Comparison of ENCODE assay signal across 1 cellular context in the genomic region with DNA sequence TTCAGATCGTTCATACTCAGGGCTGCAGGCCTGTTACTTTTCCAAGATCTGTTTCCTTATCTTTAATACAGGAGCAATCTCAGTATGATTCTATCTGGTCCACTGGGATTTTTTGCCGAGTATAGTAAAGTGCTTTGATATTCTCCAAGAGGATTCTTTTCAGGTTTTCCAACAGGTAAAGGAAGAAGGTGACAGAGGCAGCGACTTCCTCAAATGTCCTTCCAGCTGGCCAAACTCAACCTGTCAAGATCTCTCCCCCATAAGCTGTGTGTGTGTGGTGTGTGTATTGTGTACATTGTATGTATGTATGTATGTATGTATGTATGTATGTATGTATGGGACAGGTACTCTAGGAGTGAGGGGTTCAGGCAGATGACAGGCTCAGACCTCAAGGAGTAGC.
A peak's percentile ranks its signal among the peaks of the same experiment; 100 is the strongest.
TF ChIP-seq lines count a peak whose summit lies in the region.

No MANE protein-coding gene starts in this region.

TF ChIP-seq in K562, 482 proteins besides CTCF, POLR2A, EP300 and RAD21:
- TF ChIP-seq ZNF695 (CRISPR knock-in tag; IDR thresholded peaks at IDR 0.05) (no peak), HDAC1 (IDR thresholded peaks at IDR 0.05) (0 out of 4 replicates have a peak, but pooled peaks of 1 of the 2 experiments have one; percentile 15), CBFA2T2 (conservative IDR thresholded peaks at IDR 0.05) (no peak), ILF3 (IDR thresholded peaks at IDR 0.05; ENCODE audit: borderline replicate concordance) (0 out of 2 replicates have a peak, but pooled peaks have one; percentile 38), ZNF696 (CRISPR knock-in tag; conservative IDR thresholded peaks at IDR 0.05) (0 out of 2 replicates have a peak, but pooled peaks have one; percentile 3), KDM1A (IDR thresholded peaks at IDR 0.05) (peak; percentile 35 to 46; a peak in 2 of 4 replicates), SPI1 (IDR thresholded peaks at IDR 0.05; ENCODE audit: borderline replicate concordance, low read depth, low read length) (peak; percentile 76; the same call in 1 of the 2 replicates), SUPT5H (IDR thresholded peaks at IDR 0.05) (no peak), SMAD2 (IDR thresholded peaks at IDR 0.05; ENCODE audit: low read depth, low read length) (no peak)
- TF ChIP-seq, protein P1, sequence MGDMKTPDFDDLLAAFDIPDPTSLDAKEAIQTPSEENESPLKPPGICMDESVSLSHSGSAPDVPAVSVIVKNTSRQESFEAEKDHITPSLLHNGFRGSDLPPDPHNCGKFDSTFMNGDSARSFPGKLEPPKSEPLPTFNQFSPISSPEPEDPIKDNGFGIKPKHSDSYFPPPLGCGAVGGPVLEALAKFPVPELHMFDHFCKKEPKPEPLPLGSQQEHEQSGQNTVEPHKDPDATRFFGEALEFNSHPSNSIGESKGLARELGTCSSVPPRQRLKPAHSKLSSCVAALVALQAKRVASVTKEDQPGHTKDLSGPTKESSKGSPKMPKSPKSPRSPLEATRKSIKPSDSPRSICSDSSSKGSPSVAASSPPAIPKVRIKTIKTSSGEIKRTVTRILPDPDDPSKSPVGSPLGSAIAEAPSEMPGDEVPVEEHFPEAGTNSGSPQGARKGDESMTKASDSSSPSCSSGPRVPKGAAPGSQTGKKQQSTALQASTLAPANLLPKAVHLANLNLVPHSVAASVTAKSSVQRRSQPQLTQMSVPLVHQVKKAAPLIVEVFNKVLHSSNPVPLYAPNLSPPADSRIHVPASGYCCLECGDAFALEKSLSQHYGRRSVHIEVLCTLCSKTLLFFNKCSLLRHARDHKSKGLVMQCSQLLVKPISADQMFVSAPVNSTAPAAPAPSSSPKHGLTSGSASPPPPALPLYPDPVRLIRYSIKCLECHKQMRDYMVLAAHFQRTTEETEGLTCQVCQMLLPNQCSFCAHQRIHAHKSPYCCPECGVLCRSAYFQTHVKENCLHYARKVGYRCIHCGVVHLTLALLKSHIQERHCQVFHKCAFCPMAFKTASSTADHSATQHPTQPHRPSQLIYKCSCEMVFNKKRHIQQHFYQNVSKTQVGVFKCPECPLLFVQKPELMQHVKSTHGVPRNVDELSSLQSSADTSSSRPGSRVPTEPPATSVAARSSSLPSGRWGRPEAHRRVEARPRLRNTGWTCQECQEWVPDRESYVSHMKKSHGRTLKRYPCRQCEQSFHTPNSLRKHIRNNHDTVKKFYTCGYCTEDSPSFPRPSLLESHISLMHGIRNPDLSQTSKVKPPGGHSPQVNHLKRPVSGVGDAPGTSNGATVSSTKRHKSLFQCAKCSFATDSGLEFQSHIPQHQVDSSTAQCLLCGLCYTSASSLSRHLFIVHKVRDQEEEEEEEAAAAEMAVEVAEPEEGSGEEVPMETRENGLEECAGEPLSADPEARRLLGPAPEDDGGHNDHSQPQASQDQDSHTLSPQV (IDR thresholded peaks at IDR 0.05), result no peak
- TF ChIP-seq, protein P2, sequence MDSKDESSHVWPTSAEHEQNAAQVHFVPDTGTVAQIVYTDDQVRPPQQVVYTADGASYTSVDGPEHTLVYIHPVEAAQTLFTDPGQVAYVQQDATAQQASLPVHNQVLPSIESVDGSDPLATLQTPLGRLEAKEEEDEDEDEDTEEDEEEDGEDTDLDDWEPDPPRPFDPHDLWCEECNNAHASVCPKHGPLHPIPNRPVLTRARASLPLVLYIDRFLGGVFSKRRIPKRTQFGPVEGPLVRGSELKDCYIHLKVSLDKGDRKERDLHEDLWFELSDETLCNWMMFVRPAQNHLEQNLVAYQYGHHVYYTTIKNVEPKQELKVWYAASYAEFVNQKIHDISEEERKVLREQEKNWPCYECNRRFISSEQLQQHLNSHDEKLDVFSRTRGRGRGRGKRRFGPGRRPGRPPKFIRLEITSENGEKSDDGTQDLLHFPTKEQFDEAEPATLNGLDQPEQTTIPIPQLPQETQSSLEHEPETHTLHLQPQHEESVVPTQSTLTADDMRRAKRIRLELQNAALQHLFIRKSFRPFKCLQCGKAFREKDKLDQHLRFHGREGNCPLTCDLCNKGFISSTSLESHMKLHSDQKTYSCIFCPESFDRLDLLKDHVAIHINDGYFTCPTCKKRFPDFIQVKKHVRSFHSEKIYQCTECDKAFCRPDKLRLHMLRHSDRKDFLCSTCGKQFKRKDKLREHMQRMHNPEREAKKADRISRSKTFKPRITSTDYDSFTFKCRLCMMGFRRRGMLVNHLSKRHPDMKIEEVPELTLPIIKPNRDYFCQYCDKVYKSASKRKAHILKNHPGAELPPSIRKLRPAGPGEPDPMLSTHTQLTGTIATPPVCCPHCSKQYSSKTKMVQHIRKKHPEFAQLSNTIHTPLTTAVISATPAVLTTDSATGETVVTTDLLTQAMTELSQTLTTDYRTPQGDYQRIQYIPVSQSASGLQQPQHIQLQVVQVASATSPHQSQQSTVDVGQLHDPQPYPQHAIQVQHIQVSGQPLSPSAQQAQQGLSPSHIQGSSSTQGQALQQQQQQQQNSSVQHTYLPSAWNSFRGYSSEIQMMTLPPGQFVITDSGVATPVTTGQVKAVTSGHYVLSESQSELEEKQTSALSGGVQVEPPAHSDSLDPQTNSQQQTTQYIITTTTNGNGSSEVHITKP (IDR thresholded peaks at IDR 0.05; ENCODE audit: partially characterized antibody), result no peak
- TF ChIP-seq, protein P3, sequence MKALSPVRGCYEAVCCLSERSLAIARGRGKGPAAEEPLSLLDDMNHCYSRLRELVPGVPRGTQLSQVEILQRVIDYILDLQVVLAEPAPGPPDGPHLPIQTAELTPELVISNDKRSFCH (CRISPR knock-in tag; IDR thresholded peaks at IDR 0.05), result no peak
- TF ChIP-seq, protein P3 (tag; IDR thresholded peaks at IDR 0.05), result no peak
